In the genomic region with DNA sequence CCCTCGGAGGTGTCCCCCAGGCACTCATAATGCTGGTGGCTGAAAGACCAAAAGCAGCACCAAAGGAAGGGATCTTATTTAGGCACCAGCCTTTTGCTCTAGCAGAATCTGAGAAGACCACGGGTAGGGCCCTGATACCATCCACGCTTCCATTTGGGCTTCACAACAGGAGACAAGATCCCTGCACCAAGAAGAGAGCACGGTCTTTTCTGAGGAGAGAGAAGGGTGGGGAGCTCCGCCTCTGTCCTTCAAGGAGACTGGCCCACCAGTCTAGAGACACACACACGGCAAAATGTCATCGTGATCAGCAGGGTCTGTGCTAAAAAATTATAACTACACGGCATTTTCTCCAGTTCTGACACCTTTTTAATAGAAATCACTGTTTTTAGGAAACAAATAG, we compare ENCODE assay signal across 1 cellular context.
TF ChIP-seq lines count a peak whose summit lies in the region.

No MANE protein-coding gene starts in this region.

TF ChIP-seq in WTC11, 78 proteins besides CTCF, POLR2A, EP300 and RAD21:
- TF ChIP-seq, protein P1, sequence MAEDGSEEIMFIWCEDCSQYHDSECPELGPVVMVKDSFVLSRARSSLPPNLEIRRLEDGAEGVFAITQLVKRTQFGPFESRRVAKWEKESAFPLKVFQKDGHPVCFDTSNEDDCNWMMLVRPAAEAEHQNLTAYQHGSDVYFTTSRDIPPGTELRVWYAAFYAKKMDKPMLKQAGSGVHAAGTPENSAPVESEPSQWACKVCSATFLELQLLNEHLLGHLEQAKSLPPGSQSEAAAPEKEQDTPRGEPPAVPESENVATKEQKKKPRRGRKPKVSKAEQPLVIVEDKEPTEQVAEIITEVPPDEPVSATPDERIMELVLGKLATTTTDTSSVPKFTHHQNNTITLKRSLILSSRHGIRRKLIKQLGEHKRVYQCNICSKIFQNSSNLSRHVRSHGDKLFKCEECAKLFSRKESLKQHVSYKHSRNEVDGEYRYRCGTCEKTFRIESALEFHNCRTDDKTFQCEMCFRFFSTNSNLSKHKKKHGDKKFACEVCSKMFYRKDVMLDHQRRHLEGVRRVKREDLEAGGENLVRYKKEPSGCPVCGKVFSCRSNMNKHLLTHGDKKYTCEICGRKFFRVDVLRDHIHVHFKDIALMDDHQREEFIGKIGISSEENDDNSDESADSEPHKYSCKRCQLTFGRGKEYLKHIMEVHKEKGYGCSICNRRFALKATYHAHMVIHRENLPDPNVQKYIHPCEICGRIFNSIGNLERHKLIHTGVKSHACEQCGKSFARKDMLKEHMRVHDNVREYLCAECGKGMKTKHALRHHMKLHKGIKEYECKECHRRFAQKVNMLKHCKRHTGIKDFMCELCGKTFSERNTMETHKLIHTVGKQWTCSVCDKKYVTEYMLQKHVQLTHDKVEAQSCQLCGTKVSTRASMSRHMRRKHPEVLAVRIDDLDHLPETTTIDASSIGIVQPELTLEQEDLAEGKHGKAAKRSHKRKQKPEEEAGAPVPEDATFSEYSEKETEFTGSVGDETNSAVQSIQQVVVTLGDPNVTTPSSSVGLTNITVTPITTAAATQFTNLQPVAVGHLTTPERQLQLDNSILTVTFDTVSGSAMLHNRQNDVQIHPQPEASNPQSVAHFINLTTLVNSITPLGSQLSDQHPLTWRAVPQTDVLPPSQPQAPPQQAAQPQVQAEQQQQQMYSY (CRISPR knock-in tag; IDR thresholded peaks at IDR 0.05) = no peak
- TF ChIP-seq, protein P2, sequence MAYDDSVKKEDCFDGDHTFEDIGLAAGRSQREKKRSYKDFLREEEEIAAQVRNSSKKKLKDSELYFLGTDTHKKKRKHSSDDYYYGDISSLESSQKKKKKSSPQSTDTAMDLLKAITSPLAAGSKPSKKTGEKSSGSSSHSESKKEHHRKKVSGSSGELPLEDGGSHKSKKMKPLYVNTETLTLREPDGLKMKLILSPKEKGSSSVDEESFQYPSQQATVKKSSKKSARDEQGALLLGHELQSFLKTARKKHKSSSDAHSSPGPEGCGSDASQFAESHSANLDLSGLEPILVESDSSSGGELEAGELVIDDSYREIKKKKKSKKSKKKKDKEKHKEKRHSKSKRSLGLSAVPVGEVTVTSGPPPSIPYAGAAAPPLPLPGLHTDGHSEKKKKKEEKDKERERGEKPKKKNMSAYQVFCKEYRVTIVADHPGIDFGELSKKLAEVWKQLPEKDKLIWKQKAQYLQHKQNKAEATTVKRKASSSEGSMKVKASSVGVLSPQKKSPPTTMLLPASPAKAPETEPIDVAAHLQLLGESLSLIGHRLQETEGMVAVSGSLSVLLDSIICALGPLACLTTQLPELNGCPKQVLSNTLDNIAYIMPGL (CRISPR knock-in tag; IDR thresholded peaks at IDR 0.05) = no peak
- TF ChIP-seq, protein P3, sequence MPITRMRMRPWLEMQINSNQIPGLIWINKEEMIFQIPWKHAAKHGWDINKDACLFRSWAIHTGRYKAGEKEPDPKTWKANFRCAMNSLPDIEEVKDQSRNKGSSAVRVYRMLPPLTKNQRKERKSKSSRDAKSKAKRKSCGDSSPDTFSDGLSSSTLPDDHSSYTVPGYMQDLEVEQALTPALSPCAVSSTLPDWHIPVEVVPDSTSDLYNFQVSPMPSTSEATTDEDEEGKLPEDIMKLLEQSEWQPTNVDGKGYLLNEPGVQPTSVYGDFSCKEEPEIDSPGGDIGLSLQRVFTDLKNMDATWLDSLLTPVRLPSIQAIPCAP (CRISPR knock-in tag; IDR thresholded peaks at IDR 0.05) = no peak
- TF ChIP-seq NFYB (CRISPR knock-in tag; conservative IDR thresholded peaks at IDR 0.05; ENCODE audit: low read depth) (no peak), CREB1 (CRISPR knock-in tag; IDR thresholded peaks at IDR 0.05) (no peak), TEAD1 (CRISPR knock-in tag; IDR thresholded peaks at IDR 0.05) (no peak)
- TF ChIP-seq, protein P4, sequence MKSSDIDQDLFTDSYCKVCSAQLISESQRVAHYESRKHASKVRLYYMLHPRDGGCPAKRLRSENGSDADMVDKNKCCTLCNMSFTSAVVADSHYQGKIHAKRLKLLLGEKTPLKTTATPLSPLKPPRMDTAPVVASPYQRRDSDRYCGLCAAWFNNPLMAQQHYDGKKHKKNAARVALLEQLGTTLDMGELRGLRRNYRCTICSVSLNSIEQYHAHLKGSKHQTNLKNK (CRISPR knock-in tag; IDR thresholded peaks at IDR 0.05) = no peak
- TF ChIP-seq, protein P5, sequence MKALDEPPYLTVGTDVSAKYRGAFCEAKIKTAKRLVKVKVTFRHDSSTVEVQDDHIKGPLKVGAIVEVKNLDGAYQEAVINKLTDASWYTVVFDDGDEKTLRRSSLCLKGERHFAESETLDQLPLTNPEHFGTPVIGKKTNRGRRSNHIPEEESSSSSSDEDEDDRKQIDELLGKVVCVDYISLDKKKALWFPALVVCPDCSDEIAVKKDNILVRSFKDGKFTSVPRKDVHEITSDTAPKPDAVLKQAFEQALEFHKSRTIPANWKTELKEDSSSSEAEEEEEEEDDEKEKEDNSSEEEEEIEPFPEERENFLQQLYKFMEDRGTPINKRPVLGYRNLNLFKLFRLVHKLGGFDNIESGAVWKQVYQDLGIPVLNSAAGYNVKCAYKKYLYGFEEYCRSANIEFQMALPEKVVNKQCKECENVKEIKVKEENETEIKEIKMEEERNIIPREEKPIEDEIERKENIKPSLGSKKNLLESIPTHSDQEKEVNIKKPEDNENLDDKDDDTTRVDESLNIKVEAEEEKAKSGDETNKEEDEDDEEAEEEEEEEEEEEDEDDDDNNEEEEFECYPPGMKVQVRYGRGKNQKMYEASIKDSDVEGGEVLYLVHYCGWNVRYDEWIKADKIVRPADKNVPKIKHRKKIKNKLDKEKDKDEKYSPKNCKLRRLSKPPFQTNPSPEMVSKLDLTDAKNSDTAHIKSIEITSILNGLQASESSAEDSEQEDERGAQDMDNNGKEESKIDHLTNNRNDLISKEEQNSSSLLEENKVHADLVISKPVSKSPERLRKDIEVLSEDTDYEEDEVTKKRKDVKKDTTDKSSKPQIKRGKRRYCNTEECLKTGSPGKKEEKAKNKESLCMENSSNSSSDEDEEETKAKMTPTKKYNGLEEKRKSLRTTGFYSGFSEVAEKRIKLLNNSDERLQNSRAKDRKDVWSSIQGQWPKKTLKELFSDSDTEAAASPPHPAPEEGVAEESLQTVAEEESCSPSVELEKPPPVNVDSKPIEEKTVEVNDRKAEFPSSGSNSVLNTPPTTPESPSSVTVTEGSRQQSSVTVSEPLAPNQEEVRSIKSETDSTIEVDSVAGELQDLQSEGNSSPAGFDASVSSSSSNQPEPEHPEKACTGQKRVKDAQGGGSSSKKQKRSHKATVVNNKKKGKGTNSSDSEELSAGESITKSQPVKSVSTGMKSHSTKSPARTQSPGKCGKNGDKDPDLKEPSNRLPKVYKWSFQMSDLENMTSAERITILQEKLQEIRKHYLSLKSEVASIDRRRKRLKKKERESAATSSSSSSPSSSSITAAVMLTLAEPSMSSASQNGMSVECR (CRISPR knock-in tag; IDR thresholded peaks at IDR 0.05; ENCODE audit: borderline replicate concordance) = no peak
- TF ChIP-seq, protein P6, sequence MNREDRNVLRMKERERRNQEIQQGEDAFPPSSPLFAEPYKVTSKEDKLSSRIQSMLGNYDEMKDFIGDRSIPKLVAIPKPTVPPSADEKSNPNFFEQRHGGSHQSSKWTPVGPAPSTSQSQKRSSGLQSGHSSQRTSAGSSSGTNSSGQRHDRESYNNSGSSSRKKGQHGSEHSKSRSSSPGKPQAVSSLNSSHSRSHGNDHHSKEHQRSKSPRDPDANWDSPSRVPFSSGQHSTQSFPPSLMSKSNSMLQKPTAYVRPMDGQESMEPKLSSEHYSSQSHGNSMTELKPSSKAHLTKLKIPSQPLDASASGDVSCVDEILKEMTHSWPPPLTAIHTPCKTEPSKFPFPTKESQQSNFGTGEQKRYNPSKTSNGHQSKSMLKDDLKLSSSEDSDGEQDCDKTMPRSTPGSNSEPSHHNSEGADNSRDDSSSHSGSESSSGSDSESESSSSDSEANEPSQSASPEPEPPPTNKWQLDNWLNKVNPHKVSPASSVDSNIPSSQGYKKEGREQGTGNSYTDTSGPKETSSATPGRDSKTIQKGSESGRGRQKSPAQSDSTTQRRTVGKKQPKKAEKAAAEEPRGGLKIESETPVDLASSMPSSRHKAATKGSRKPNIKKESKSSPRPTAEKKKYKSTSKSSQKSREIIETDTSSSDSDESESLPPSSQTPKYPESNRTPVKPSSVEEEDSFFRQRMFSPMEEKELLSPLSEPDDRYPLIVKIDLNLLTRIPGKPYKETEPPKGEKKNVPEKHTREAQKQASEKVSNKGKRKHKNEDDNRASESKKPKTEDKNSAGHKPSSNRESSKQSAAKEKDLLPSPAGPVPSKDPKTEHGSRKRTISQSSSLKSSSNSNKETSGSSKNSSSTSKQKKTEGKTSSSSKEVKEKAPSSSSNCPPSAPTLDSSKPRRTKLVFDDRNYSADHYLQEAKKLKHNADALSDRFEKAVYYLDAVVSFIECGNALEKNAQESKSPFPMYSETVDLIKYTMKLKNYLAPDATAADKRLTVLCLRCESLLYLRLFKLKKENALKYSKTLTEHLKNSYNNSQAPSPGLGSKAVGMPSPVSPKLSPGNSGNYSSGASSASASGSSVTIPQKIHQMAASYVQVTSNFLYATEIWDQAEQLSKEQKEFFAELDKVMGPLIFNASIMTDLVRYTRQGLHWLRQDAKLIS (CRISPR knock-in tag; IDR thresholded peaks at IDR 0.05; ENCODE audit: borderline replicate concordance) = no peak
